ENCODE assay signal across 12 cellular contexts in the genomic region with DNA sequence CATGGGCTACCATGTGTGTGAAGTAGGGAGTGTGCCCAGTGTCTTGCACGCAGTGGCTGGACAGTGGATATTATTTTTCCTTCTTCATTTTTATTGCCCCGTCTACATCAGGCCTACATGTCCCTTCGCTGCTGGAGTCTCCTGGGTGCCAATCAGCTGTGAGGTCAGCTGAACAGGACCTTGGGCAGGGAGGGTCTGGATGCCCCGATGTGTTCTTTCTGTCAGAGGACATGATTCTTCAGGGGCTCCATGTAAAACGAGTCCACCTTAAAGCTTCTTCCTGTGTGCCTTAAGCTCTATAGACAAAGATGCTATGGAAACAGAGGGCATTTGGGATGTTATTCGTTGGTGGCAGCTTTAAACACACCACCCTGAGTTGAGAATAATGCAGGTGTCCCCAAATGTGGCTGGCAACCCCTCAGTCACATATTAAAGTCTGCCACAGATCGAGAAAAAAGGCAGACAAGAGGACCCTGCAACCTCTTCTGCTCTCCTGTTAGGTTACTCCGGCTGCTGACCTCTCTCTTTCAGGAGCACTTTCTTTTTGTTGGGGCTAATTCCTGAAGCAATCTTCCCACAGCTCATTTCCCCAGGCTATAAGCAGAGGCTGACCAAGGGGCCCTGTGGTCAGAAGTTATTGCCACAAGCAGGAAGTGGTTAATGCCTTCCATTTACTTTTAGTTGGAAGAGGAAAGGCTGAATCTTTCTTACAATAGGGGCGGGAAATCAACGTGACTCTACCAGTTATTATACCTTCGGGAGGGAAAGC. TPM values are rescaled to one million over a fixed set of nuclear protein-coding genes. Genes with fewer than 3 reads are reported as not detected.
DNase-seq lines count a peak whose midpoint lies in the region; ATAC-seq, FAIRE-seq and TF ChIP-seq lines count a peak whose summit lies in the region.
"Had no signal": no experiment of that assay in that cellular context is flagged by ENCODE, and none has a peak within 500 bp of the region (broad histone marks: within the 10 kb centered on the region; RNA-seq: fewer than 3 reads in every experiment).

No MANE protein-coding gene starts in this region.

- H3K4me2 ChIP-seq in K562 (ENCODE audit: insufficient read depth, low read length) (no peak overlapping the region), neuronal stem cell (ENCODE audit: insufficient read depth, low read length, poor library complexity, severe bottlenecking) (no peak overlapping the region)

- H3K4me1 ChIP-seq in K562 (replicated peaks in 1 of 2; ENCODE audit: control insufficient read depth in 2 of 2, insufficient read depth in 2 of 2, low read length in 2 of 2) (no peaks in the 10 kb centered on the region; a peak in 1 of 5 replicates), neuronal stem cell (ENCODE audit: control insufficient read depth in 2 of 2, insufficient read depth in 1 of 2, low read depth in 1 of 2, low read length in 2 of 2) (peaks cover 26 to 33% of the 10 kb centered on the region in 2 donors)

- no peak overlapping the region for H2AK5ac ChIP-seq in neuronal stem cell (ENCODE audit: low read depth, low read length)

- H2BK15ac ChIP-seq in neuronal stem cell (ENCODE audit: low read length): no peak overlapping the region

- H3K27ac Mint-ChIP-seq in activated CD4-positive, alpha-beta T cell treated with anti-CD3 and anti-CD28 coated beads for 36 hours: no peak overlapping the region
- H3K27ac Mint-ChIP-seq: activated T-cell treated with anti-CD3 and anti-CD28 coated beads, Interleukin-2, amount 50 U/mL, for 72 hours had no signal

- no peak for TF ChIP-seq CTCF in K562 (IDR thresholded peaks at IDR 0.05 in 2 of 3, conservative IDR thresholded peaks at IDR 0.05 in 1 of 3; ENCODE audit: insufficient read depth in 2 of 3, low read depth in 1 of 3, low read length in 3 of 3)

- H3K18ac ChIP-seq in neuronal stem cell (ENCODE audit: low read length): no peak overlapping the region

- no peak overlapping the region for H3K4me3 Mint-ChIP-seq in activated CD4-positive, alpha-beta T cell treated with anti-CD3 and anti-CD28 coated beads for 36 hours

- TF ChIP-seq POLR2A in K562 (conservative IDR thresholded peaks at IDR 0.05): no peak

- no peaks in the 10 kb centered on the region for H3K36me3 Mint-ChIP-seq in activated CD4-positive, alpha-beta T cell treated with anti-CD3 and anti-CD28 coated beads for 36 hours (ENCODE audit: low read depth)

- no peak overlapping the region for H2BK120ac ChIP-seq in neuronal stem cell (ENCODE audit: low read depth, low read length)

- peak; percentile 44 for ATAC-seq in GM18502 (IDR thresholded peaks at IDR 0.05; ENCODE audit: poor library complexity, unreplicated experiment)
- ATAC-seq in K562: no peak
- ATAC-seq in Right ventricle myocardium inferior: no peak
- no peak for ATAC-seq in activated CD4-positive, alpha-beta T cell treated with anti-CD3 and anti-CD28 coated beads for 36 hours

- H3K9me1 ChIP-seq in K562 (ENCODE audit: control insufficient read depth, insufficient read depth, low read length): no peaks in the 10 kb centered on the region

- no peak overlapping the region for H3K14ac ChIP-seq in neuronal stem cell (ENCODE audit: low read length)

- intact Hi-C loops in K562 (cut with micrococcal nuclease) (no loop called here), Right ventricle myocardium inferior (cut with DNase I) (no loop called here)
- intact Hi-C loops in activated CD4-positive, alpha-beta T cell treated with anti-CD3 and anti-CD28 coated beads for 36 hours (cut with DNase I, micrococcal nuclease): no loop called here

- under 1% methylated on average over 11 of the region's 11 CpGs for WGBS in K562 (ENCODE audit: insufficient coverage, low coverage, missing lambda C conversion rate)
- WGBS in neuronal stem cell (ENCODE audit: extremely low coverage in 2 of 2, insufficient read length in 2 of 2, insufficient replicate concordance in 1 of 2), 2 donors: no CpG with 5 or more reads among the region's 11 CpGs

- POLR2A ChIA-PET in K562 (lab: Yijun Ruan, JAX): no interaction called here
- POLR2A ChIA-PET in activated CD4-positive, alpha-beta T cell treated with anti-CD3 and anti-CD28 coated beads for 36 hours (lab: Charles Lee): no interaction called here

- DNase-seq in LHCN-M2 (ENCODE audit: low read depth): peak; percentile 59
- DNase-seq in K562 (ENCODE audit: extremely low read depth in 1 of 4, low spot score in 3 of 4): no peak
- no peak for DNase-seq in neuronal stem cell (ENCODE audit: low spot score)
- DNase-seq in NCI-H1436 treated with DMSO at 0.1 percent for 48 hours (lab: John Stamatoyannopoulos, UW): no peak
- DNase-seq in SW 1271 (lab: John Stamatoyannopoulos, UW): no peak
- DNase-seq in Right ventricle myocardium inferior (ENCODE audit: missing footprints): no peak
- no peak for DNase-seq in activated CD4-positive, alpha-beta T cell treated with anti-CD3 and anti-CD28 coated beads for 36 hours
- DNase-seq: activated T-cell treated with anti-CD3 and anti-CD28 coated beads, Interleukin-2, amount 50 U/mL, for 72 hours; hippocampal formation; NCI-H524 had no signal

- no peak overlapping the region for H4K91ac ChIP-seq in neuronal stem cell (ENCODE audit: low read depth, low read length, poor library complexity)

- H4K8ac ChIP-seq in neuronal stem cell (ENCODE audit: low read depth, low read length): no peak overlapping the region

- H3K79me1 ChIP-seq in neuronal stem cell (ENCODE audit: low read depth, low read length): peaks cover 3% of the 10 kb centered on the region

- in situ Hi-C loops in K562 (cut with MboI): no loop called here

- no peak overlapping the region for H3K23ac ChIP-seq in neuronal stem cell (ENCODE audit: low read depth, low read length, poor library complexity)

- no peak overlapping the region for H3K4ac ChIP-seq in neuronal stem cell (ENCODE audit: low read length)

- no TSS peak for BruUV-seq in K562 (replicated peaks; lab: Mats Ljungman, UMichigan)

- no peak for TF ChIP-seq EP300 in K562 (IDR thresholded peaks at IDR 0.05; ENCODE audit: low read length)

- CTCF ChIA-PET in K562 (lab: Yijun Ruan, JAX; ENCODE audit: low intra/inter-chr PET ratio): no interaction called here
- CTCF ChIA-PET in activated CD4-positive, alpha-beta T cell treated with anti-CD3 and anti-CD28 coated beads for 36 hours (lab: Charles Lee): interaction anchor here (1.0 kb wide), 1 partner anchor 10 kb away, joined by 3 read pairs; no protein-coding TSS in a partner anchor

- no peak overlapping the region for H3K9ac ChIP-seq in K562 (ENCODE audit: insufficient read depth in 1 of 2, low read depth in 2 of 2, low read length in 2 of 2)
- H3K9ac ChIP-seq in neuronal stem cell (ENCODE audit: low read depth, low read length, poor library complexity): no peak overlapping the region

- no peak for FAIRE-seq in K562 (lab: Jason Lieb, UNC)
- FAIRE-seq: D721Med had no signal

- H3K4me3 ChIP-seq in K562 (no peak overlapping the region), neuronal stem cell (ENCODE audit: low read length in 2 of 2) (peak overlapping the region in 1 of 2 donors; percentile 1)

- peaks cover 34% of the 10 kb centered on the region for H3K27me3 Mint-ChIP-seq in activated CD4-positive, alpha-beta T cell treated with anti-CD3 and anti-CD28 coated beads for 36 hours

- H3K4me1 Mint-ChIP-seq in activated CD4-positive, alpha-beta T cell treated with anti-CD3 and anti-CD28 coated beads for 36 hours: peaks cover 5% of the 10 kb centered on the region

- no peak for TF ChIP-seq RAD21 in K562 (CRISPR knock-in tag; conservative IDR thresholded peaks at IDR 0.05 in 1 of 2, IDR thresholded peaks at IDR 0.05 in 1 of 2)

- H3K27me3 ChIP-seq in K562 (ENCODE audit: control insufficient read depth in 2 of 2, insufficient read depth in 2 of 2, low read length in 2 of 2) (peaks cover 49 to 59% of the 10 kb centered on the region in 2 experiments), neuronal stem cell (ENCODE audit: control insufficient read depth in 3 of 3, insufficient read depth in 3 of 3, low read depth in 1 of 3, low read length in 3 of 3) (no peaks in the 10 kb centered on the region)

- H2AFZ ChIP-seq in K562 (ENCODE audit: low read depth, low read length) (no peak overlapping the region), neuronal stem cell (ENCODE audit: low read length) (no peak overlapping the region)

- H3K27ac ChIP-seq in K562 (ENCODE audit: extremely low read depth, low read depth, low read length) (no peak overlapping the region), neuronal stem cell (replicated peaks; ENCODE audit: low read length) (peak overlapping the region; percentile 53)

- no peak overlapping the region for H2BK12ac ChIP-seq in neuronal stem cell (ENCODE audit: low read length)

- H4K20me1 ChIP-seq in K562 (replicated peaks; ENCODE audit: control insufficient read depth, insufficient read depth, low read length): 0 out of 2 replicates have a peak, but pooled peaks cover 3% of the 10 kb centered on the region

- H3K79me2 ChIP-seq in K562 (ENCODE audit: control insufficient read depth, insufficient read depth, low read length): no peaks in the 10 kb centered on the region

- peaks cover 3% of the 10 kb centered on the region for H3K9me3 Mint-ChIP-seq in activated CD4-positive, alpha-beta T cell treated with anti-CD3 and anti-CD28 coated beads for 36 hours (ENCODE audit: low read depth)

- no peak overlapping the region for H2BK5ac ChIP-seq in neuronal stem cell (ENCODE audit: low read length)

- no peaks in the 10 kb centered on the region for H3K9me3 ChIP-seq in K562 (replicated peaks; ENCODE audit: control insufficient read depth, insufficient read depth, low read depth, low read length)
- peaks cover 0 to 18% of the 10 kb centered on the region in 2 donors for H3K9me3 ChIP-seq in neuronal stem cell (replicated peaks in 1 of 2; ENCODE audit: control insufficient read depth in 2 of 2, insufficient read depth in 1 of 2, low read depth in 1 of 2, low read length in 2 of 2)

- H3K36me3 ChIP-seq in K562 (ENCODE audit: control insufficient read depth, insufficient read depth, low read length) (no peaks in the 10 kb centered on the region), neuronal stem cell (replicated peaks in 1 of 2; ENCODE audit: control insufficient read depth in 2 of 2, insufficient read depth in 2 of 2, low read length in 2 of 2) (peaks cover 1 to 65% of the 10 kb centered on the region in 2 donors)

RNA-seq across cellular contexts. Expression of a gene that starts 20.0 kb away (rescaled TPM):
- total RNA-seq in LHCN-M2 (2014; rRNA removed) (0.38 and 0.57 TPM in 2 replicates), K562 (2014; rRNA removed) (0.65 TPM in 1 of 2 replicates, not detected in the other), K562 (2014; rRNA removed; fragmentation: Illumina TruSeq; extraction: Trizol) (0.44 TPM in 1 of 2 replicates, not detected in the other), K562 (2015; rRNA removed; fragmentation: Illumina TruSeq; extraction: Trizol) (0.07 and 0.19 TPM in 2 replicates), K562 (2021) (0.42 and 1.3 TPM in 2 replicates), Right ventricle myocardium inferior (11.4 TPM)
- polyA plus RNA-seq in LHCN-M2 (2012): 0.29 TPM
- total RNA-seq in K562 (2011; cell fraction: chromatin; rRNA removed; ENCODE audit: low replicate concordance): 0.21 and 0.90 TPM in 2 replicates
- 0.33 and 1.2 TPM in 2 replicates for total RNA-seq in K562 (2011; cell fraction: nucleolus; rRNA removed)
- total RNA-seq in K562 (2011; cell fraction: nucleoplasm; rRNA removed): not detected in 2 replicates
- polyA plus RNA-seq in K562 (2011; rRNA removed) (0.07 and 0.22 TPM in 2 replicates), K562 (2014; fragmentation: Illumina TruSeq; extraction: Trizol) (0.07 and 0.09 TPM in 2 replicates), K562 (2014; fragmentation: Nextera tagmentation; extraction: Ambion mirVana) (under 1 TPM; 0.04 to 0.11 TPM), K562 (2014; rRNA removed) (0.58 and 0.86 TPM in 2 replicates)
- 0.15 and 0.21 TPM in 2 replicates for polyA plus RNA-seq in K562 (2011; cell fraction: cytosol; rRNA removed)
- 0.04 and 0.13 TPM in 2 replicates for polyA plus RNA-seq in K562 (2011; cell fraction: nucleus; rRNA removed)
- 0.15 and 0.16 TPM in 2 replicates for polyA plus RNA-seq in K562 (2012)
- not detected in 2 replicates for polyA minus RNA-seq in K562 (2011; rRNA and poly(A)+ RNA removed)
- not detected in 2 replicates for polyA minus RNA-seq in K562 (2011; cell fraction: cytosol; rRNA and poly(A)+ RNA removed)
- not detected in 2 replicates for polyA minus RNA-seq in K562 (2011; cell fraction: nucleus; rRNA and poly(A)+ RNA removed)
- polyA plus RNA-seq in neuronal stem cell (2013, experiment 1 of 2): 16.7 TPM
- polyA plus RNA-seq in neuronal stem cell (2013, experiment 2 of 2): 16.9 TPM
- under 1 TPM; 0.57 to 0.65 TPM for total RNA-seq in activated CD4-positive, alpha-beta T cell treated with anti-CD3 and anti-CD28 coated beads for 36 hours
